24 cellular contexts compared by ENCODE assay signal in genomic region chr10:52567247-52567580, GRCh38.
"Had no signal": no experiment of that assay in that cellular context is flagged by ENCODE, and none has a peak within 500 bp of the region (broad histone marks: within the 10 kb centered on the region; RNA-seq: fewer than 3 reads in every experiment).

No MANE protein-coding gene starts in this region.

- ATAC-seq: activated CD4-positive, alpha-beta T cell treated with anti-CD3 and anti-CD28 coated beads for 36 hours; activated T-helper 17 cell treated with anti-CD3 and anti-CD28 coated beads, Interleukin-2, amount 50 U/mL, for 72 hours; heart right ventricle; natural killer cell treated with Interleukin-12 subunit alpha and Interleukin-12 subunit beta and Interleukin-15 and Interleukin-18, amount 100 ng/mL, for 72 hours had no signal

- DNase-seq: activated B cell treated with CpG ODN at 0.5 μM for 24 hours; activated CD4-positive, alpha-beta T cell treated with anti-CD3 and anti-CD28 coated beads for 36 hours; activated CD4-positive, alpha-beta T cell treated with anti-CD3 and anti-CD28 coated beads, Interleukin-2, amount 50 U/mL, for 4 hours; activated CD8-positive, alpha-beta memory T cell treated with anti-CD3 and anti-CD28 coated beads for 24 hours; activated CD8-positive, alpha-beta memory T cell treated with anti-CD3 and anti-CD28 coated beads, Interleukin-2, amount 50 U/mL, for 4 hours; activated T-cell treated with anti-CD3 and anti-CD28 coated beads, Interleukin-2, amount 50 U/mL, for 24 hours; colonic mucosa; heart right ventricle; kidney; retina; sigmoid colon; spleen; stimulated activated CD4-positive, alpha-beta T cell treated with anti-CD3 and anti-CD28 coated beads, Interleukin-4, amount 100 ng/mL, for 1 hour; stimulated activated naive CD4-positive, alpha-beta T cell; T-helper 9 cell; testis had no signal

- H3K4me3 ChIP-seq: breast epithelium, colonic mucosa, heart right ventricle, lung, sigmoid colon, spleen, testis, vagina had no signal

- FAIRE-seq: kidney had no signal

- H3K27ac ChIP-seq: breast epithelium, colonic mucosa, heart right ventricle, sigmoid colon, spleen, testis, vagina had no signal

- H3K27me3 Mint-ChIP-seq: activated B cell treated with CpG ODN at 0.5 μM for 24 hours; activated CD4-positive, alpha-beta T cell treated with anti-CD3 and anti-CD28 coated beads for 36 hours; activated naive CD8-positive, alpha-beta T cell; activated T-cell treated with anti-CD3 and anti-CD28 coated beads, Interleukin-2, amount 50 U/mL, for 24 hours; activated T-helper 17 cell treated with anti-CD3 and anti-CD28 coated beads, Interleukin-2, amount 50 U/mL, for 72 hours; central memory CD8-positive, alpha-beta T cell; natural killer cell treated with Interleukin-12 subunit alpha and Interleukin-12 subunit beta and Interleukin-15 and Interleukin-18, amount 100 ng/mL, for 72 hours; progenitor cell of endocrine pancreas had no signal

- H3K9me3 Mint-ChIP-seq: activated B cell treated with CpG ODN at 0.5 μM for 24 hours; activated T-cell treated with anti-CD3 and anti-CD28 coated beads, Interleukin-2, amount 50 U/mL, for 24 hours had no signal

- H3K27ac Mint-ChIP-seq: activated B cell treated with CpG ODN at 0.5 μM for 24 hours; activated CD4-positive, alpha-beta T cell treated with anti-CD3 and anti-CD28 coated beads for 36 hours; activated naive CD8-positive, alpha-beta T cell; activated T-cell treated with anti-CD3 and anti-CD28 coated beads, Interleukin-2, amount 50 U/mL, for 24 hours; activated T-helper 17 cell treated with anti-CD3 and anti-CD28 coated beads, Interleukin-2, amount 50 U/mL, for 72 hours; natural killer cell treated with Interleukin-12 subunit alpha and Interleukin-12 subunit beta and Interleukin-15 and Interleukin-18, amount 100 ng/mL, for 72 hours; progenitor cell of endocrine pancreas had no signal

- H3K9me3 ChIP-seq: breast epithelium, colonic mucosa, heart right ventricle, sigmoid colon, spleen, testis, vagina had no signal

- H3K4me3 Mint-ChIP-seq: activated B cell treated with CpG ODN at 0.5 μM for 24 hours; activated CD4-positive, alpha-beta T cell treated with anti-CD3 and anti-CD28 coated beads for 36 hours; activated naive CD8-positive, alpha-beta T cell; activated T-cell treated with anti-CD3 and anti-CD28 coated beads, Interleukin-2, amount 50 U/mL, for 24 hours; activated T-helper 17 cell treated with anti-CD3 and anti-CD28 coated beads, Interleukin-2, amount 50 U/mL, for 72 hours; central memory CD8-positive, alpha-beta T cell; natural killer cell treated with Interleukin-12 subunit alpha and Interleukin-12 subunit beta and Interleukin-15 and Interleukin-18, amount 100 ng/mL, for 72 hours had no signal

- H3K4me1 ChIP-seq: breast epithelium, colonic mucosa, heart right ventricle, sigmoid colon, spleen, testis, vagina had no signal

- H3K4me1 Mint-ChIP-seq: activated B cell treated with CpG ODN at 0.5 μM for 24 hours; activated CD4-positive, alpha-beta T cell treated with anti-CD3 and anti-CD28 coated beads for 36 hours; activated T-helper 17 cell treated with anti-CD3 and anti-CD28 coated beads, Interleukin-2, amount 50 U/mL, for 72 hours; central memory CD8-positive, alpha-beta T cell had no signal

- H3K36me3 Mint-ChIP-seq: activated naive CD8-positive, alpha-beta T cell; natural killer cell treated with Interleukin-12 subunit alpha and Interleukin-12 subunit beta and Interleukin-15 and Interleukin-18, amount 100 ng/mL, for 72 hours had no signal
